Comparison of ENCODE assay signal across 16 cellular contexts in the genomic region with DNA sequence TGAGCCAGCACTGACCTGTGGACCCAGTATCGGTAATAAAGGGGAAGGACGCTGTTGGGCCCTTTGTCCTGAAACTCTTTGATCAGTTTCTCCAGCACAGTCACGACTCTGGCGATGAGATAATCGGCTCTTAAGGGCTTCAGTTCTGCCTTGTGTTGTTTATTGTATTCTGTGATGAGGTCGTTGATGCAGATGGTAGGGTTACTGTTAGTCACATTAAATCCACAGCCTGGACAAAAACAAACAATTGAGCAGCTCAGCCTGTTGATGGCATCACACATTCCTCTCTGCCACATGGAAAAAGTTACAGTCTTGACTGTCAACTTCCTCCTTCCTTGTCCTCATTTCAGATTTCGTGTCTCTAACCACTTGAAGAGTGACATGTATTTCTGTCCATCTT. TPM values are rescaled to one million over a fixed set of nuclear protein-coding genes. Genes with fewer than 3 reads are reported as not detected.
DNase-seq lines count a peak whose midpoint lies in the region; ATAC-seq, FAIRE-seq and TF ChIP-seq lines count a peak whose summit lies in the region.
"Had no signal": no experiment of that assay in that cellular context is flagged by ENCODE, and none has a peak within 500 bp of the region (broad histone marks: within the 10 kb centered on the region; RNA-seq: fewer than 3 reads in every experiment).

No MANE protein-coding gene starts in this region.

- TF ChIP-seq POLR2A in GM18505 (IDR thresholded peaks at IDR 0.05; ENCODE audit: borderline replicate concordance, extremely low read depth, insufficient read depth, insufficient read length): no peak

- H3K27ac ChIP-seq in dorsolateral prefrontal cortex: peak overlapping the region in 56 of 59 donors; percentile 4 to 89 (median 70)
- H3K27ac ChIP-seq in mesenchymal stem cell (ENCODE audit: low read length, poor library complexity, severe bottlenecking): no peak overlapping the region

- TF ChIP-seq CTCF in dorsolateral prefrontal cortex (IDR thresholded peaks at IDR 0.05 in 54 of 56, conservative IDR thresholded peaks at IDR 0.05 in 2 of 56; ENCODE audit: low read depth in 1 of 56, partially characterized antibody in 56 of 56): no peak

- no peak overlapping the region for H3K4me2 ChIP-seq in mesenchymal stem cell (ENCODE audit: low read length, poor library complexity, severe bottlenecking)
- H3K4me2 ChIP-seq: GM23338 had no signal

- H3K4ac ChIP-seq in mesenchymal stem cell (ENCODE audit: low read depth in 1 of 2, low read length in 2 of 2): no peak overlapping the region

- no peak overlapping the region for H4K8ac ChIP-seq in mesenchymal stem cell (ENCODE audit: low read length)

- no peak overlapping the region for H2BK120ac ChIP-seq in mesenchymal stem cell (ENCODE audit: low read depth, low read length)

- no peak overlapping the region for H2AFZ ChIP-seq in mesenchymal stem cell (ENCODE audit: low read depth, low read length)
- H2AFZ ChIP-seq: GM23338 had no signal

- H3K4me3 ChIP-seq in MG63 (no peak overlapping the region), dorsolateral prefrontal cortex (peak overlapping the region in 6 of 59 donors; percentile 2 to 27 (median 16)), mesenchymal stem cell (ENCODE audit: insufficient read depth in 1 of 2, low read depth in 1 of 2, low read length in 2 of 2) (no peak overlapping the region)
- H3K4me3 ChIP-seq: GM23338 had no signal

- intact Hi-C loops in dorsolateral prefrontal cortex (cut with DNase I): loop anchor here in 1 of 2 donors (2.0 kb wide), 1 partner anchor 92 kb away; no protein-coding TSS in a partner anchor

- H3K23ac ChIP-seq in mesenchymal stem cell (ENCODE audit: low read length in 2 of 2): no peak overlapping the region

- no peak for FAIRE-seq in urothelium cell line (lab: Jason Lieb, UNC)

- no peak overlapping the region for H2BK5ac ChIP-seq in mesenchymal stem cell (ENCODE audit: low read depth, low read length, poor library complexity, severe bottlenecking)

- no peak overlapping the region for H4K91ac ChIP-seq in mesenchymal stem cell (ENCODE audit: low read length)

- H3K79me1 ChIP-seq in mesenchymal stem cell (replicated peaks; ENCODE audit: low read length, poor library complexity, severe bottlenecking): no peaks in the 10 kb centered on the region

- H3K27me3 ChIP-seq in MG63 (no peaks in the 10 kb centered on the region), dorsolateral prefrontal cortex (no peaks in the 10 kb centered on the region), mesenchymal stem cell (ENCODE audit: control insufficient read depth in 1 of 2, insufficient read depth in 1 of 2, low read length in 2 of 2) (no peaks in the 10 kb centered on the region)
- H3K27me3 ChIP-seq: BE2C had no signal

- no peak overlapping the region for H2BK12ac ChIP-seq in mesenchymal stem cell (ENCODE audit: low read length in 2 of 2)

- no peak overlapping the region for H2BK15ac ChIP-seq in mesenchymal stem cell (ENCODE audit: low read depth, poor library complexity, severe bottlenecking)

- H2AK5ac ChIP-seq in mesenchymal stem cell (ENCODE audit: low read length, severe bottlenecking): no peak overlapping the region

- H3K9ac ChIP-seq in mesenchymal stem cell (ENCODE audit: low read length): no peak overlapping the region

- H3K36me3 ChIP-seq in MG63: peaks cover 6% of the 10 kb centered on the region
- peaks cover 5 to 21% of the 10 kb centered on the region in 2 experiments for H3K36me3 ChIP-seq in mesenchymal stem cell (ENCODE audit: control insufficient read depth in 1 of 2, insufficient read depth in 2 of 2, low read depth in 1 of 2, low read length in 2 of 2)
- H3K36me3 ChIP-seq: BE2C had no signal

- WGBS in mesenchymal stem cell: 23% methylated on average over 5 of the region's 7 CpGs

- H3K18ac ChIP-seq in mesenchymal stem cell (ENCODE audit: low read depth in 1 of 2, low read length in 2 of 2): no peak overlapping the region

- H3K4me1 ChIP-seq in mesenchymal stem cell (ENCODE audit: control insufficient read depth, insufficient read depth, low read depth, low read length): peaks cover 7% of the 10 kb centered on the region
- H3K4me1 ChIP-seq: BE2C had no signal

- H3K9me3 ChIP-seq in MG63 (no peaks in the 10 kb centered on the region), mesenchymal stem cell (ENCODE audit: control insufficient read depth, low read length) (no peaks in the 10 kb centered on the region)
- H3K9me3 ChIP-seq: BE2C had no signal

- no peak for ATAC-seq in GM18505 (IDR thresholded peaks at IDR 0.05; ENCODE audit: unreplicated experiment)
- ATAC-seq in HG03469 (IDR thresholded peaks at IDR 0.05; ENCODE audit: unreplicated experiment): no peak
- ATAC-seq in GM18858 (IDR thresholded peaks at IDR 0.05; ENCODE audit: unreplicated experiment): no peak

- peak; percentile 33 for DNase-seq in Daoy (ENCODE audit: low read depth)
- peak; percentile 23 for DNase-seq in MG63
- DNase-seq in dorsolateral prefrontal cortex: peak in 1 of 10 donors; percentile 63
- peak; percentile 90 for DNase-seq in mesenchymal stem cell
- no peak for DNase-seq in urothelium cell line (ENCODE audit: low spot score)
- DNase-seq: activated gamma-delta T cell treated with Interleukin-2 at 50 U/mL for 16 hours; BE2C; NCI-H446 treated with DMSO at 0.1 percent for 48 hours; RPMI8226; stimulated activated CD4-positive, alpha-beta T cell treated with anti-CD3 and anti-CD28 coated beads, Interleukin-1b, Interleukin-23, amount 100 ng/mL, for 48 hours; T-helper 2 cell had no signal

- no peak overlapping the region for H3K14ac ChIP-seq in mesenchymal stem cell (ENCODE audit: low read length in 2 of 2)

RNA-seq across cellular contexts. Expression of gene SIM2, which starts 57.6 kb away (rescaled TPM):
- total RNA-seq in Daoy (2014; rRNA removed; shearing (Covaris generic)): 12.9 and 16.5 TPM in 2 replicates
- total RNA-seq in MG63 (2014; rRNA removed; shearing (Covaris generic); ENCODE audit: low replicate concordance): 4.4 and 8.0 TPM in 2 replicates
- total RNA-seq in dorsolateral prefrontal cortex: 1 to 10 TPM in 66 of 120 experiments, under 1 TPM in 53, not detected in 1; 0.14 to 5.7 (median 1.1) TPM
- polyA plus RNA-seq in mesenchymal stem cell (2013, experiment 1 of 2): 0.10 TPM
- polyA plus RNA-seq in mesenchymal stem cell (2013, experiment 2 of 2): 0.10 TPM
- total RNA-seq: activated CD8-positive, alpha-beta memory T cell treated with anti-CD3 and anti-CD28 coated beads for 36 hours had no signal
